8 cellular contexts compared by ENCODE assay signal in genomic region chr9:95507456-95508241, GRCh38. TPM values are rescaled to one million over a fixed set of nuclear protein-coding genes. Genes with fewer than 3 reads are reported as not detected.
A peak's percentile ranks its signal among the peaks of the same experiment; 100 is the strongest.
DNase-seq lines count a peak whose midpoint lies in the region; ATAC-seq and TF ChIP-seq lines count a peak whose summit lies in the region.

No MANE protein-coding gene starts in this region.

- no peaks in the 10 kb centered on the region for H3K9me3 ChIP-seq in mammary epithelial cell (replicated peaks; ENCODE audit: insufficient read depth, low read length)

- TF ChIP-seq CTCF in mammary epithelial cell (conservative IDR thresholded peaks at IDR 0.05 in 1 of 2, IDR thresholded peaks at IDR 0.05 in 1 of 2; ENCODE audit: extremely low read depth in 1 of 2, insufficient read depth in 1 of 2, low read depth in 1 of 2, low read length in 2 of 2), result no peak

- dilution Hi-C loops in mammary epithelial cell (cut with HindIII; ENCODE audit: low sequenced_read_pairs), result no loop called here

- H3K9ac ChIP-seq in mammary epithelial cell (ENCODE audit: insufficient read depth, low read length), result peak overlapping the region; percentile 74

- BruUV-seq in mammary epithelial cell (replicated peaks; lab: Mats Ljungman, UMichigan), result no TSS peak

- peak overlapping the region; percentile 94 for H2AFZ ChIP-seq in mammary epithelial cell (ENCODE audit: low read depth, low read length)

- H3K27me3 ChIP-seq in mammary epithelial cell (ENCODE audit: insufficient read depth, low read length), result no peaks in the 10 kb centered on the region

- no peaks in the 10 kb centered on the region for H3K36me3 ChIP-seq in mammary epithelial cell (ENCODE audit: insufficient read depth, low read length)

- ATAC-seq in GM18511 (IDR thresholded peaks at IDR 0.05; ENCODE audit: unreplicated experiment) (no peak), GM19397 (IDR thresholded peaks at IDR 0.05; ENCODE audit: unreplicated experiment) (no peak)

- whole genome bisulfite sequencing in mammary epithelial cell (ENCODE audit: low coverage, missing lambda C conversion rate), result 3% methylated on average over 20 of the region's 37 CpGs

- peak; percentile 90 for DNase-seq in Caki2 (ENCODE audit: low read depth)
- DNase-seq in KBM-7, result peak; percentile 59
- DNase-seq in SW 1271 (lab: John Stamatoyannopoulos, UW), result peak; percentile 36 to 81
- peak; percentile 81 for DNase-seq in mammary epithelial cell
- peak; percentile 81 for DNase-seq in islet precursor cell
- DNase-seq in stimulated activated CD4-positive, alpha-beta T cell treated with anti-CD3 and anti-CD28 coated beads, Interleukin-15, amount 100 ng/mL, for 24 hours, result peak; percentile 51

- H3K4me1 ChIP-seq in mammary epithelial cell (ENCODE audit: insufficient read depth, low read length), result peaks cover 25% of the 10 kb centered on the region

- intact Hi-C loops in mammary epithelial cell (cut with micrococcal nuclease), result loop anchor here (1.0 to 10.0 kb wide), 4 partner anchors 81 to 910 kb away; partner anchors contain the start of genes ERCC6L2 and ZNF367

- H3K79me2 ChIP-seq in mammary epithelial cell (ENCODE audit: insufficient read depth, low read length), result peaks cover 14% of the 10 kb centered on the region

- CTCF ChIA-PET in mammary epithelial cell (lab: Charles Lee; ENCODE audit: low non-redundant PET), result no interaction called here

- peak overlapping the region; percentile 61 for H3K27ac ChIP-seq in mammary epithelial cell (ENCODE audit: insufficient read depth, low read depth, low read length)

- peak overlapping the region; percentile 98 for H3K4me2 ChIP-seq in mammary epithelial cell (ENCODE audit: insufficient read depth, low read depth, low read length)

- in situ Hi-C loops in Caki2 (cut with HindIII; ENCODE audit: low pct_unique_long_range_greater_than_20kb, low sequenced_read_pairs), result no loop called here
- in situ Hi-C loops in KBM-7 (cut with MboI; ENCODE audit: low pct_unique_long_range_greater_than_20kb, low sequenced_read_pairs), result no loop called here
- in situ Hi-C loops in mammary epithelial cell (cut with MboI; ENCODE audit: low sequenced_read_pairs in 2 of 2), result loop anchor here in 1 of 2 donors (25.0 kb wide), 2 partner anchors 195 to 380 kb away; partner anchors contain the start of genes ERCC6L2 and FANCC

- peak overlapping the region; percentile 83 to 94 (median 89) for H3K4me3 ChIP-seq in mammary epithelial cell (replicated peaks in 1 of 3; ENCODE audit: insufficient read depth in 1 of 3, low read depth in 2 of 3, low read length in 3 of 3)

- no peaks in the 10 kb centered on the region for H4K20me1 ChIP-seq in mammary epithelial cell (ENCODE audit: insufficient read depth, low read length)

RNA-seq across cellular contexts. Expression of gene PTCH1, which starts 9.1 kb away (rescaled TPM):
- total RNA-seq in Caki2 (2014; rRNA removed; shearing (Covaris generic); ENCODE audit: low replicate concordance), result 2.6 and 3.1 TPM in 2 replicates
- total RNA-seq in mammary epithelial cell, result 1 to 10 TPM; 5.0 to 7.0 TPM
- 1.7 TPM for polyA plus RNA-seq in mammary epithelial cell
- polyA minus RNA-seq in mammary epithelial cell, result 9.3 TPM
